ENCODE assay signal across 18 cellular contexts in the genomic region with DNA sequence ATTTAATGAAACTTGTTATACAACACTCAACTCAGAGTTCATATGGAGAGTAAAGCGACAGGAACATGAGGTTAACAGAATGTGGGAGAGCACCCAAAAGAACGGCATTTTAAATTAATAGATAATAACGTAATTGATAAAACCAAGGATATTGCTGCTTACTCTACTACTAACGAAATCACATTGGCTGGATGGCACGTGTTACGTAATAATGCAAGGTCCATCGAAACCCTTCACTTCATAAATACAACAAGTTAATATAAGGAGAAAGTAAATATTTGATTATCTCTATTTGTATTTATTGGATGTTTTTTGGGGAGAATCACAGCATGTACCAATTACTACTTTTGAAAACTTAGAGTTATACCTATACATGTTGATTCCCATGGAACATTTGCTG. TPM values are rescaled to one million over a fixed set of nuclear protein-coding genes. Genes with fewer than 3 reads are reported as not detected.
DNase-seq lines count a peak whose midpoint lies in the region; ATAC-seq and TF ChIP-seq lines count a peak whose summit lies in the region.
"Had no signal": no experiment of that assay in that cellular context is flagged by ENCODE, and none has a peak within 500 bp of the region (broad histone marks: within the 10 kb centered on the region; RNA-seq: fewer than 3 reads in every experiment).

No MANE protein-coding gene starts in this region.

- ATAC-seq in HG03108 (IDR thresholded peaks at IDR 0.05; ENCODE audit: unreplicated experiment) (no peak), GM21786 (IDR thresholded peaks at IDR 0.05; ENCODE audit: unreplicated experiment) (no peak)
- ATAC-seq: left colon had no signal

- peak overlapping the region in 3 of 5 experiments; percentile 2 to 96 (median 96) for H3K27ac Mint-ChIP-seq in brain
- H3K27ac Mint-ChIP-seq: CD14-positive monocyte had no signal

- no peak overlapping the region for H3K18ac ChIP-seq in mesenchymal stem cell (ENCODE audit: low read depth in 1 of 2, low read length in 2 of 2)

- no peak for DNase-seq in HFF-Myc (ENCODE audit: extremely low read depth, low read depth)
- no peak for DNase-seq in mesenchymal stem cell
- no peak for DNase-seq in NOMO-1 treated with dmso at 0.1 percent for 144 hours (lab: John Stamatoyannopoulos, UW; ENCODE audit: unreplicated experiment)
- no peak for DNase-seq in stimulated activated naive CD4-positive, alpha-beta T cell treated with Interleukin-2 at 50 U/mL for 16 hours (lab: John Stamatoyannopoulos, UW)
- DNase-seq: anterior cingulate cortex; effector memory CD4-positive, alpha-beta T cell; Kasumi-1; left colon; NCI-H1694; nucleus accumbens; stimulated activated CD4-positive, alpha-beta T cell treated with anti-CD3 and anti-CD28 coated beads, Interleukin-15, amount 100 ng/mL, for 24 hours; T-helper 2 cell had no signal

- TF ChIP-seq CTCF in HFF-Myc (IDR thresholded peaks at IDR 0.05; ENCODE audit: low read depth, low read length, missing control alignments) (no peak), brain (conservative IDR thresholded peaks at IDR 0.05) (no peak)

- H3K4me3 ChIP-seq in HFF-Myc (replicated peaks; ENCODE audit: low read depth, low read length) (peak overlapping the region; percentile 81), mesenchymal stem cell (ENCODE audit: insufficient read depth in 1 of 2, low read depth in 1 of 2, low read length in 2 of 2) (peak overlapping the region in 1 of 2 experiments; percentile 97), stomach smooth muscle (ENCODE audit: low read length in 2 of 2) (peak overlapping the region; percentile 94 to 96)

- peaks cover 12% of the 10 kb centered on the region for H3K27me3 Mint-ChIP-seq in brain

- H3K4me1 Mint-ChIP-seq in brain, result peaks cover 57% of the 10 kb centered on the region

- WGBS in mesenchymal stem cell, result no CpG with 5 or more reads among the region's 7 CpGs

- H2BK12ac ChIP-seq in mesenchymal stem cell (ENCODE audit: low read length in 2 of 2), result no peak overlapping the region

- H2BK120ac ChIP-seq in mesenchymal stem cell (ENCODE audit: low read depth, low read length), result no peak overlapping the region

- H3K36me3 ChIP-seq in mesenchymal stem cell (ENCODE audit: control insufficient read depth in 1 of 2, insufficient read depth in 2 of 2, low read depth in 1 of 2, low read length in 2 of 2) (no peaks in the 10 kb centered on the region), stomach smooth muscle (ENCODE audit: control insufficient read depth in 2 of 2, insufficient read depth in 2 of 2, low read length in 2 of 2) (no peaks in the 10 kb centered on the region)

- H3K27me3 ChIP-seq in mesenchymal stem cell (ENCODE audit: control insufficient read depth in 1 of 2, insufficient read depth in 1 of 2, low read length in 2 of 2) (peaks cover 0 to 6% of the 10 kb centered on the region in 2 experiments), stomach smooth muscle (ENCODE audit: control insufficient read depth in 1 of 2, insufficient read depth in 2 of 2, low read length in 2 of 2) (no peaks in the 10 kb centered on the region)

- H3K36me3 Mint-ChIP-seq in brain, result no peaks in the 10 kb centered on the region

- no peak overlapping the region for H4K91ac ChIP-seq in mesenchymal stem cell (ENCODE audit: low read length)

- H3K4me1 ChIP-seq in mesenchymal stem cell (ENCODE audit: control insufficient read depth, insufficient read depth, low read depth, low read length) (peaks cover 6% of the 10 kb centered on the region), stomach smooth muscle (ENCODE audit: control insufficient read depth, insufficient read depth, low read length) (peaks cover 15% of the 10 kb centered on the region)

- no peak overlapping the region for H2AFZ ChIP-seq in mesenchymal stem cell (ENCODE audit: low read depth, low read length)

- no peaks in the 10 kb centered on the region for H3K9me3 Mint-ChIP-seq in brain

- H2BK5ac ChIP-seq in mesenchymal stem cell (ENCODE audit: low read depth, low read length, poor library complexity, severe bottlenecking), result no peak overlapping the region

- no peaks in the 10 kb centered on the region for H3K79me1 ChIP-seq in mesenchymal stem cell (replicated peaks; ENCODE audit: low read length, poor library complexity, severe bottlenecking)

- H2BK15ac ChIP-seq in mesenchymal stem cell (ENCODE audit: low read depth, poor library complexity, severe bottlenecking), result no peak overlapping the region

- H3K9me3 ChIP-seq in mesenchymal stem cell (ENCODE audit: control insufficient read depth, low read length), result no peaks in the 10 kb centered on the region
- H3K9me3 ChIP-seq in stomach smooth muscle (ENCODE audit: control insufficient read depth in 2 of 2, low read length in 2 of 2), result no peaks in the 10 kb centered on the region

- H2AK5ac ChIP-seq in mesenchymal stem cell (ENCODE audit: low read length, severe bottlenecking), result no peak overlapping the region

- H3K4ac ChIP-seq in mesenchymal stem cell (ENCODE audit: low read depth in 1 of 2, low read length in 2 of 2), result no peak overlapping the region

- H3K27ac ChIP-seq in mesenchymal stem cell (ENCODE audit: low read length, poor library complexity, severe bottlenecking) (no peak overlapping the region), stomach smooth muscle (ENCODE audit: low read length) (no peak overlapping the region)
- H3K27ac ChIP-seq: RWPE1 had no signal

- no peak overlapping the region for H4K8ac ChIP-seq in mesenchymal stem cell (ENCODE audit: low read length)

- H3K9ac ChIP-seq in mesenchymal stem cell (ENCODE audit: low read length) (peak overlapping the region; percentile 78), stomach smooth muscle (ENCODE audit: low read length in 2 of 2) (peak overlapping the region in 1 of 2 donors; percentile 86)

- H3K14ac ChIP-seq in mesenchymal stem cell (ENCODE audit: low read length in 2 of 2), result no peak overlapping the region

- H3K4me2 ChIP-seq in mesenchymal stem cell (ENCODE audit: low read length, poor library complexity, severe bottlenecking), result no peak overlapping the region

- no peak overlapping the region for H3K23ac ChIP-seq in mesenchymal stem cell (ENCODE audit: low read length in 2 of 2)

- H3K4me3 Mint-ChIP-seq in brain, result peak overlapping the region; percentile 94 to 96 (median 96)

RNA-seq across cellular contexts. Expression of a gene that starts 1.5 kb away (rescaled TPM):
- polyA plus RNA-seq in brain (ENCODE audit: insufficient read depth, low read depth, low replicate concordance), result 0.31 TPM
- 9.8 TPM for polyA plus RNA-seq in mesenchymal stem cell (2013, experiment 1 of 2)
- 10.0 TPM for polyA plus RNA-seq in mesenchymal stem cell (2013, experiment 2 of 2)
- polyA plus RNA-seq: CD14-positive monocyte had no signal
